13 cellular contexts compared by ENCODE assay signal in genomic region chr4:120865985-120866384, GRCh38. TPM values are rescaled to one million over a fixed set of nuclear protein-coding genes. Genes with fewer than 3 reads are reported as not detected.
A peak's percentile ranks its signal among the peaks of the same experiment; 100 is the strongest.
DNase-seq lines count a peak whose midpoint lies in the region; ATAC-seq and TF ChIP-seq lines count a peak whose summit lies in the region.
"Had no signal": no experiment of that assay in that cellular context is flagged by ENCODE, and none has a peak within 500 bp of the region (broad histone marks: within the 10 kb centered on the region; RNA-seq: fewer than 3 reads in every experiment).

No MANE protein-coding gene starts in this region.

- H3K4me3 Mint-ChIP-seq in Caco-2 (ENCODE audit: unreplicated experiment) (no peak overlapping the region), type B pancreatic cell (no peak overlapping the region)
- H3K4me3 Mint-ChIP-seq: activated CD8-positive, alpha-beta T cell treated with anti-CD3 and anti-CD28 coated beads, Interleukin-2, amount 10 ng/mL, durations not matched to agents 7 days and 5 days had no signal

- no peak overlapping the region for H3K27ac ChIP-seq in Karpas-422 (ENCODE audit: low read length)

- H3K9me2 ChIP-seq in Karpas-422 (replicated peaks; ENCODE audit: insufficient read depth, low read length) = no peaks in the 10 kb centered on the region

- H3K4me2 ChIP-seq in Karpas-422 (ENCODE audit: low read depth, low read length, poor library complexity, severe bottlenecking) = peak overlapping the region; percentile 50

- H3K79me2 ChIP-seq in Karpas-422 (ENCODE audit: low read length) = no peaks in the 10 kb centered on the region

- CTCF ChIA-PET in Caco-2 (lab: Charles Lee) = no interaction called here

- no peaks in the 10 kb centered on the region for H3K27me3 ChIP-seq in Karpas-422 (ENCODE audit: low read length)
- H3K27me3 ChIP-seq in Caco-2 (replicated peaks; ENCODE audit: control insufficient read depth, insufficient read depth, low read length) = no peaks in the 10 kb centered on the region
- H3K27me3 ChIP-seq: BE2C, MG63 had no signal

- peaks cover 35% of the 10 kb centered on the region for H3K4me1 ChIP-seq in Karpas-422 (ENCODE audit: low read length)
- peaks cover 5% of the 10 kb centered on the region; the same call in 1 of the 2 replicates for H3K4me1 ChIP-seq in Caco-2

- H3K4me3 ChIP-seq in Karpas-422 (ENCODE audit: low read length) (no peak overlapping the region; the same call in 1 of the 2 replicates), epithelial cell of esophagus (ENCODE audit: low read length) (no peak overlapping the region), Caco-2 (ENCODE audit: low read depth, low read length) (no peak overlapping the region)
- H3K4me3 ChIP-seq: lung, MG63 had no signal

- H3K36me3 Mint-ChIP-seq in Caco-2 (ENCODE audit: insufficient read depth, unreplicated experiment) (no peaks in the 10 kb centered on the region), type B pancreatic cell (no peaks in the 10 kb centered on the region)

- BruUV-seq in Caco-2 (replicated peaks; lab: Mats Ljungman, UMichigan) = no TSS peak

- no peaks in the 10 kb centered on the region for H3K9me3 ChIP-seq in Karpas-422 (ENCODE audit: low read length)
- no peaks in the 10 kb centered on the region for H3K9me3 ChIP-seq in Caco-2
- H3K9me3 ChIP-seq: BE2C, MG63 had no signal

- DNase-seq in ELF-1 (ENCODE audit: low read depth, low spot score) (peak; percentile 33), Karpas-422 (peak; percentile 65), epithelial cell of esophagus (ENCODE audit: low read depth) (peak; percentile 67), Caco-2 (no peak), hypothalamus (lab: John Stamatoyannopoulos, UW) (no peak), type B pancreatic cell (ENCODE audit: extremely low spot score, unreplicated experiment) (no peak)
- DNase-seq: activated CD8-positive, alpha-beta T cell treated with anti-CD3 and anti-CD28 coated beads, Interleukin-2, amount 10 ng/mL, durations not matched to agents 7 days and 5 days; amygdala; BE2C; MG63 had no signal

- H3K4me1 Mint-ChIP-seq in Caco-2 (ENCODE audit: low read depth, unreplicated experiment) (peaks cover 13% of the 10 kb centered on the region), type B pancreatic cell (ENCODE audit: unreplicated experiment) (no peaks in the 10 kb centered on the region)

- H3K27ac Mint-ChIP-seq in Caco-2 (ENCODE audit: unreplicated experiment) = no peak overlapping the region
- H3K27ac Mint-ChIP-seq in type B pancreatic cell = no peak overlapping the region
- H3K27ac Mint-ChIP-seq: activated CD8-positive, alpha-beta T cell treated with anti-CD3 and anti-CD28 coated beads, Interleukin-2, amount 10 ng/mL, durations not matched to agents 7 days and 5 days had no signal

- H3K9me3 Mint-ChIP-seq in Caco-2 (ENCODE audit: unreplicated experiment) (no peaks in the 10 kb centered on the region), type B pancreatic cell (no peaks in the 10 kb centered on the region)

- H3K36me3 ChIP-seq in Karpas-422 (ENCODE audit: insufficient read depth, low read length) (no peaks in the 10 kb centered on the region), Caco-2 (ENCODE audit: control insufficient read depth, insufficient read depth, low read length) (no peaks in the 10 kb centered on the region)
- H3K36me3 ChIP-seq: BE2C, MG63 had no signal

- POLR2A ChIA-PET in Caco-2 (lab: Charles Lee) = no interaction called here

- peak; percentile 50 for ATAC-seq in GM21723 (IDR thresholded peaks at IDR 0.05; ENCODE audit: unreplicated experiment)
- no peak for ATAC-seq in GM19467 (IDR thresholded peaks at IDR 0.05; ENCODE audit: unreplicated experiment)
- ATAC-seq: activated CD8-positive, alpha-beta T cell treated with anti-CD3 and anti-CD28 coated beads, Interleukin-2, amount 10 ng/mL, durations not matched to agents 7 days and 5 days had no signal

- no peak overlapping the region for H3K9ac ChIP-seq in Karpas-422 (ENCODE audit: low read length)

- no peak for TF ChIP-seq CTCF in epithelial cell of esophagus (IDR thresholded peaks at IDR 0.05; ENCODE audit: insufficient read depth, low read depth, low read length, missing control alignments)
- TF ChIP-seq CTCF in Caco-2 (IDR thresholded peaks at IDR 0.05; ENCODE audit: insufficient read depth in 1 of 2, low read depth in 1 of 2, low read length in 1 of 2, severe bottlenecking in 1 of 2, unreplicated experiment in 1 of 2) = no peak
- TF ChIP-seq CTCF in type B pancreatic cell (conservative IDR thresholded peaks at IDR 0.05) = no peak

- intact Hi-C loops in Caco-2 (cut with micrococcal nuclease; ENCODE audit: unreplicated experiment) = no loop called here

- H3K27me3 Mint-ChIP-seq in Caco-2 (ENCODE audit: insufficient read depth, unreplicated experiment) = no peaks in the 10 kb centered on the region
- H3K27me3 Mint-ChIP-seq in type B pancreatic cell = no peaks in the 10 kb centered on the region

- H4K20me1 ChIP-seq in Karpas-422 (ENCODE audit: insufficient read depth, low read depth, low read length) = no peaks in the 10 kb centered on the region

- H2AFZ ChIP-seq in Karpas-422 (ENCODE audit: low read length) = no peak overlapping the region

RNA-seq across cellular contexts. Expression of gene PRDM5, which starts 56.5 kb away (rescaled TPM):
- 1.4 TPM in 1 of 2 replicates, not detected in the other for total RNA-seq in Karpas-422 (2014; rRNA removed; shearing (Covaris generic); ENCODE audit: low replicate concordance)
- total RNA-seq in Caco-2 (2022) (13.0 and 14.3 TPM in 2 replicates), type B pancreatic cell (ENCODE audit: low replicate concordance) (5.9 and 15.7 TPM in 2 replicates)

Comparison
In these comparisons a context has a peak if more than half of its experiments do, and no peak if none do; other contexts are left out.
1. DNase-seq: peak in ELF-1 (single experiment), Karpas-422 (single experiment) and epithelial cell of esophagus (single experiment); none in Caco-2 (0 of 2), hypothalamus (0 of 51) and type B pancreatic cell (single experiment).